8 cellular contexts compared by ENCODE assay signal in genomic region chr3:9791790-9792404, GRCh38. TPM values are rescaled to one million over a fixed set of nuclear protein-coding genes. Genes with fewer than 3 reads are reported as not detected.
A peak's percentile ranks its signal among the peaks of the same experiment; 100 is the strongest.
DNase-seq lines count a peak whose midpoint lies in the region; ATAC-seq and TF ChIP-seq lines count a peak whose summit lies in the region.

No MANE protein-coding gene starts in this region.

- TF ChIP-seq CTCF in BE2C (IDR thresholded peaks at IDR 0.05; ENCODE audit: low read depth, low read length), result no peak
- TF ChIP-seq CTCF in coronary artery (IDR thresholded peaks at IDR 0.05), result no peak

- H3K4me1 ChIP-seq in BE2C, result no peaks in the 10 kb centered on the region

- DNase-seq in BE2C (no peak), coronary artery (ENCODE audit: low spot score) (no peak), NK-92 (lab: John Stamatoyannopoulos, UW; ENCODE audit: unreplicated experiment) (no peak), NAMALWA (ENCODE audit: low spot score) (no peak)
- DNase-seq in Jurkat, Clone E6-1 (ENCODE audit: low read depth, low spot score), result no peak
- DNase-seq in natural killer cell treated with Interleukin-12 subunit alpha and Interleukin-12 subunit beta and Interleukin-15 and Interleukin-18, amount 100 ng/mL, for 72 hours (ENCODE audit: low spot score), result peak; percentile 26

- peak overlapping the region; percentile 99 for H3K4me3 Mint-ChIP-seq in natural killer cell treated with Interleukin-12 subunit alpha and Interleukin-12 subunit beta and Interleukin-15 and Interleukin-18, amount 100 ng/mL, for 72 hours

- no peaks in the 10 kb centered on the region for H3K27me3 Mint-ChIP-seq in natural killer cell treated with Interleukin-12 subunit alpha and Interleukin-12 subunit beta and Interleukin-15 and Interleukin-18, amount 100 ng/mL, for 72 hours

- peaks cover 51% of the 10 kb centered on the region in 2 donors for H3K4me1 Mint-ChIP-seq in natural killer cell treated with Interleukin-12 subunit alpha and Interleukin-12 subunit beta and Interleukin-15 and Interleukin-18, amount 100 ng/mL, for 72 hours (ENCODE audit: low read depth in 2 of 2)

- peak overlapping the region; percentile 99 for H3K27ac Mint-ChIP-seq in natural killer cell treated with Interleukin-12 subunit alpha and Interleukin-12 subunit beta and Interleukin-15 and Interleukin-18, amount 100 ng/mL, for 72 hours

- no peaks in the 10 kb centered on the region for H3K27me3 ChIP-seq in BE2C

- H3K4me3 ChIP-seq in BE2C (ENCODE audit: low read depth, low read length), result peak overlapping the region; percentile 75
- H3K4me3 ChIP-seq in Jurkat, Clone E6-1 (ENCODE audit: low read length), result peak overlapping the region; percentile 100
- peak overlapping the region; percentile 99 for H3K4me3 ChIP-seq in coronary artery

- no peak for ATAC-seq in natural killer cell treated with Interleukin-12 subunit alpha and Interleukin-12 subunit beta and Interleukin-15 and Interleukin-18, amount 100 ng/mL, for 72 hours
- no peak for ATAC-seq in HG02852 (IDR thresholded peaks at IDR 0.05; ENCODE audit: unreplicated experiment)
- no peak for ATAC-seq in GM21786 (IDR thresholded peaks at IDR 0.05; ENCODE audit: unreplicated experiment)

- H3K36me3 Mint-ChIP-seq in natural killer cell treated with Interleukin-12 subunit alpha and Interleukin-12 subunit beta and Interleukin-15 and Interleukin-18, amount 100 ng/mL, for 72 hours, result peaks cover 37% of the 10 kb centered on the region

- H3K9me3 Mint-ChIP-seq in natural killer cell treated with Interleukin-12 subunit alpha and Interleukin-12 subunit beta and Interleukin-15 and Interleukin-18, amount 100 ng/mL, for 72 hours, result no peaks in the 10 kb centered on the region

- H3K27ac ChIP-seq in coronary artery, result peak overlapping the region; percentile 96 to 99

- H3K9me3 ChIP-seq in BE2C, result no peaks in the 10 kb centered on the region

- H3K36me3 ChIP-seq in BE2C, result no peaks in the 10 kb centered on the region

RNA-seq across cellular contexts. Expression of gene TADA3, which starts 0.4 kb away (rescaled TPM):
- 25.9 TPM for polyA plus RNA-seq in BE2C (2012; ENCODE audit: insufficient read depth, insufficient read length, low read depth)
- polyA plus RNA-seq in Jurkat, Clone E6-1 (2012; ENCODE audit: insufficient read depth, insufficient read length), result 83.8 TPM
- 10 to 100 TPM; 58.3 to 65.6 TPM for total RNA-seq in natural killer cell treated with Interleukin-12 subunit alpha and Interleukin-12 subunit beta and Interleukin-15 and Interleukin-18, amount 100 ng/mL, for 72 hours

RNA-seq across cellular contexts. Expression of gene ARPC4, which starts 1.0 kb away (rescaled TPM):
- polyA plus RNA-seq in BE2C (2012; ENCODE audit: insufficient read depth, insufficient read length, low read depth), result 102 TPM
- polyA plus RNA-seq in Jurkat, Clone E6-1 (2012; ENCODE audit: insufficient read depth, insufficient read length), result 61.1 TPM
- 100 to 1,000 TPM; 323 to 381 TPM for total RNA-seq in natural killer cell treated with Interleukin-12 subunit alpha and Interleukin-12 subunit beta and Interleukin-15 and Interleukin-18, amount 100 ng/mL, for 72 hours

RNA-seq across cellular contexts. Expression of gene TTLL3, which starts 18.2 kb away (rescaled TPM):
- polyA plus RNA-seq in BE2C (2012; ENCODE audit: insufficient read depth, insufficient read length, low read depth), result 10.7 TPM
- polyA plus RNA-seq in Jurkat, Clone E6-1 (2012; ENCODE audit: insufficient read depth, insufficient read length), result 45.3 TPM
- 10 to 100 TPM; 50.0 to 91.3 TPM for total RNA-seq in natural killer cell treated with Interleukin-12 subunit alpha and Interleukin-12 subunit beta and Interleukin-15 and Interleukin-18, amount 100 ng/mL, for 72 hours

RNA-seq across cellular contexts. Expression of gene CAMK1, which starts 22.1 kb away (rescaled TPM):
- 6.0 TPM for polyA plus RNA-seq in BE2C (2012; ENCODE audit: insufficient read depth, insufficient read length, low read depth)
- not detected for polyA plus RNA-seq in Jurkat, Clone E6-1 (2012; ENCODE audit: insufficient read depth, insufficient read length)
- total RNA-seq in natural killer cell treated with Interleukin-12 subunit alpha and Interleukin-12 subunit beta and Interleukin-15 and Interleukin-18, amount 100 ng/mL, for 72 hours, result 10 to 100 TPM; 19.8 to 24.4 TPM

RNA-seq across cellular contexts. Expression of gene OGG1, which starts 42.1 kb away (rescaled TPM):
- 18.1 TPM for polyA plus RNA-seq in BE2C (2012; ENCODE audit: insufficient read depth, insufficient read length, low read depth)
- 17.1 TPM for polyA plus RNA-seq in Jurkat, Clone E6-1 (2012; ENCODE audit: insufficient read depth, insufficient read length)
- total RNA-seq in natural killer cell treated with Interleukin-12 subunit alpha and Interleukin-12 subunit beta and Interleukin-15 and Interleukin-18, amount 100 ng/mL, for 72 hours, result 10 to 100 TPM; 35.9 to 42.5 TPM
